In genomic region chr6:21587925-21588811, GRCh38 we compare ENCODE assay signal across 8 cellular contexts. TPM values are rescaled to one million over a fixed set of nuclear protein-coding genes. Genes with fewer than 3 reads are reported as not detected.
DNase-seq lines count a peak whose midpoint lies in the region; ATAC-seq and TF ChIP-seq lines count a peak whose summit lies in the region.

No MANE protein-coding gene starts in this region.

- H3K27ac Mint-ChIP-seq in CD4-positive, alpha-beta memory T cell: peak overlapping the region in 4 of 7 donors; percentile 47 to 81 (median 70)

- peak in 4 of 5 donors; percentile 20 to 45 (median 36) for DNase-seq in CD4-positive, alpha-beta memory T cell
- DNase-seq in NCI-H510A treated with DMSO at 0.1 percent for 48 hours (lab: John Stamatoyannopoulos, UW) (peak; percentile 82), esophagus squamous epithelium (lab: John Stamatoyannopoulos, UW) (no peak), myocyte (ENCODE audit: low read depth) (peak; percentile 78), transverse colon (peak; percentile 69)
- peak; percentile 22 for DNase-seq in activated CD8-positive, alpha-beta memory T cell treated with anti-CD3 and anti-CD28 coated beads, Interleukin-2, amount 50 U/mL, for 4 hours

- peaks cover 15 to 31% of the 10 kb centered on the region in 2 donors for H3K27me3 Mint-ChIP-seq in CD4-positive, alpha-beta memory T cell

- H3K9me3 Mint-ChIP-seq in CD4-positive, alpha-beta memory T cell: peaks cover 0 to 3% (median 0%) of the 10 kb centered on the region in 8 donors

- TF ChIP-seq CTCF in esophagus squamous epithelium (IDR thresholded peaks at IDR 0.05): no peak
- no peak for TF ChIP-seq CTCF in transverse colon (IDR thresholded peaks at IDR 0.05)

- H3K4me1 ChIP-seq in CD4-positive, alpha-beta memory T cell (ENCODE audit: insufficient read depth, low read length): peaks cover 23% of the 10 kb centered on the region
- H3K4me1 ChIP-seq in esophagus squamous epithelium (peaks cover 6 to 30% (median 6%) of the 10 kb centered on the region in 3 donors), transverse colon (peaks cover 5 to 20% (median 11%) of the 10 kb centered on the region in 4 donors)

- POLR2A ChIA-PET in CD4-positive, alpha-beta memory T cell (lab: Charles Lee; ENCODE audit: partially characterized antibody): interaction anchor here (1.2 kb wide), 1 partner anchor 9 kb away, joined by 4 read pairs; no protein-coding TSS in a partner anchor

- no peaks in the 10 kb centered on the region for H3K9me3 ChIP-seq in CD4-positive, alpha-beta memory T cell (ENCODE audit: control insufficient read depth in 1 of 2, low read length in 2 of 2)
- no peaks in the 10 kb centered on the region for H3K9me3 ChIP-seq in esophagus squamous epithelium
- no peaks in the 10 kb centered on the region for H3K9me3 ChIP-seq in transverse colon

- peak overlapping the region; percentile 73 to 76 for H3K4me3 ChIP-seq in CD4-positive, alpha-beta memory T cell (ENCODE audit: low read length in 2 of 2)
- peak overlapping the region; percentile 42 to 81 (median 75) for H3K4me3 ChIP-seq in esophagus squamous epithelium
- peak overlapping the region; percentile 45 to 72 (median 62) for H3K4me3 ChIP-seq in transverse colon

- 0% methylated on average over 3 to 4 of the region's 64 CpGs for WGBS in esophagus squamous epithelium, 2 donors
- 0% methylated on average over 26 of the region's 64 CpGs; no CpG with 5 or more reads in 1 of the 2 donors for whole genome bisulfite sequencing in transverse colon (ENCODE audit: low coverage in 1 of 2), 2 donors

- peak; percentile 43 for TF ChIP-seq POLR2A in GM19193 (IDR thresholded peaks at IDR 0.05; ENCODE audit: extremely low read depth, insufficient read depth, insufficient read length)
- TF ChIP-seq POLR2A in esophagus squamous epithelium (IDR thresholded peaks at IDR 0.05): no peak
- no peak for TF ChIP-seq POLR2A in transverse colon (IDR thresholded peaks at IDR 0.05)

- ATAC-seq in HG03135 (IDR thresholded peaks at IDR 0.05; ENCODE audit: unreplicated experiment): peak; percentile 39

- H3K36me3 ChIP-seq in CD4-positive, alpha-beta memory T cell (ENCODE audit: insufficient read depth, low read length): no peaks in the 10 kb centered on the region
- H3K36me3 ChIP-seq in esophagus squamous epithelium: no peaks in the 10 kb centered on the region
- no peaks in the 10 kb centered on the region for H3K36me3 ChIP-seq in transverse colon

- H3K4me1 Mint-ChIP-seq in CD4-positive, alpha-beta memory T cell: peaks cover 5 to 21% (median 15%) of the 10 kb centered on the region in 4 donors

- peaks cover 8% of the 10 kb centered on the region for H3K27me3 ChIP-seq in CD4-positive, alpha-beta memory T cell (ENCODE audit: insufficient read depth, low read length)
- H3K27me3 ChIP-seq in esophagus squamous epithelium: no peaks in the 10 kb centered on the region
- no peaks in the 10 kb centered on the region for H3K27me3 ChIP-seq in transverse colon

- peaks cover 0 to 3% of the 10 kb centered on the region in 2 donors for H3K36me3 Mint-ChIP-seq in CD4-positive, alpha-beta memory T cell

- in situ Hi-C loops in transverse colon (cut with MboI; ENCODE audit: low pct_ligation_motif_present in 1 of 4, low pct_unique_long_range_greater_than_20kb in 1 of 4, low sequenced_read_pairs in 3 of 4): loop anchor here (5.0 to 25.0 kb wide), 3 partner anchors 1023 to 1026 kb away; no protein-coding TSS in a partner anchor

- CTCF ChIA-PET in CD4-positive, alpha-beta memory T cell (lab: Charles Lee; ENCODE audit: partially characterized antibody): interaction anchor here (0.6 to 7.8 kb wide), 20 partner anchors 8 to 1495 kb away, joined by 3 to 124 read pairs (median 4); no protein-coding TSS in a partner anchor

- intact Hi-C loops in CD4-positive, alpha-beta memory T cell (cut with micrococcal nuclease): loop anchor here (5.0 kb wide), 1 partner anchor 1496 kb away; no protein-coding TSS in a partner anchor
- intact Hi-C loops in esophagus squamous epithelium (cut with DNase I): loop anchor here (5.0 kb wide), 1 partner anchor 1021 kb away; no protein-coding TSS in a partner anchor
- intact Hi-C loops in transverse colon (cut with DNase I; ENCODE audit: low total_unique reads): loop anchor here (10.0 kb wide), 2 partner anchors 803 to 1023 kb away; no protein-coding TSS in a partner anchor

- H3K4me3 Mint-ChIP-seq in CD4-positive, alpha-beta memory T cell: peak overlapping the region; percentile 89 to 96 (median 92)

- H3K27ac ChIP-seq in CD4-positive, alpha-beta memory T cell (ENCODE audit: low read depth, low read length): no peak overlapping the region
- H3K27ac ChIP-seq in esophagus squamous epithelium (peak overlapping the region; percentile 79 to 95 (median 92)), transverse colon (peak overlapping the region; percentile 90 to 94 (median 91))

- no peak for TF ChIP-seq EP300 in transverse colon (IDR thresholded peaks at IDR 0.05; ENCODE audit: low read depth)

RNA-seq across cellular contexts. Expression of gene SOX4, which starts 5.4 kb away (rescaled TPM):
- under 1 TPM; 0.12 to 0.14 TPM for total RNA-seq in CD4-positive, alpha-beta memory T cell
- under 1 TPM; 0.11 to 0.13 TPM for polyA plus RNA-seq in CD4-positive, alpha-beta memory T cell
- total RNA-seq in esophagus squamous epithelium: 1 to 10 TPM; 3.5 to 9.3 (median 4.6) TPM
- total RNA-seq in myocyte: 20.1 and 26.4 TPM in 2 replicates
- 7.8 TPM for polyA plus RNA-seq in myocyte (2012)
- 10 to 100 TPM in 3 of 4 donors, 1 to 10 TPM in 1; 7.5 to 25.3 (median 12.9) TPM for total RNA-seq in transverse colon
